ENCODE assay signal across 8 cellular contexts in the genomic region with DNA sequence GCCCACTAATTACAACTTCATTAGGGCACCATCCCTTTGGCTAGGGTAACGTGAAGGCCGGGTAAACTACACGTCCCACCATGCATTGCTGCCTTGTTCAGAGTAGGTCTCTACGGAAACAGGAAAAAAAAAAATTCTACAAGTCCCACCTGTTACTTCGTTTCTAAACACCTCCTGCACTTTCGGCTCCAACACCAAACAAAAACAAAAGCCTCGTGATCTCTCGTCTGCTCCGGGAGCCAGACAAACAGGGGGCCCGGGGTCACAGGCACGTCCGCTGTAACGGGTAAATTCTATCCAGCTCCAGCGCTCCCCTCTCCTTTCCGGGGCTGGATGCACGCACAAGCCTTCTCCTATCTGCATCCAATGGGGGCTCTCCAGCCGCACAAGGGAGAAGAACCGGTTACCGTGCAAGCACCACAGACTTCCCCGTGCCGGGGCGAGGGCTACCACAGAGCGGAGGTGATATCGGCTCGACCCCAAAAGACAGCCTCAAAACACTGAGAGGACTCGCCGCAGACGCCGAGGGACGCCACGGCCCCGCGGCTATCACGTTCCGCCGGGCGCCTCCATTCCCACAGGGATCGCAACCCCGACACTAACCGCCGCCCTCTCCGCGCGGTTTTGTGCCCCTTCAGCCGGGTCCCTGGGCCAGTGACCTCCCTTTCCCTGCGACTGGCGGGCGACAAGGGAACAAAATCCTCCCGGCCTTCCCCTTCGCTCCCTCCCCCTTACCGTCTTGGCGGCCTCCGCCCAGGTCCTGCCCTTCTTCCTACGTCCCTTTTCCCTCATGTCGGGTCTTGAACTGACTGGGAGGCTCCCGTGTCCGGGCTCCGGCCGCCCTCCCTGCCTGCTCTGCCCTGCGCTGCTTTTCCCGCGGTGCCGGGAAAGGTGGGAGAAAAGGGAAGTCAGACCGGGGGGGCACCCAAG. TPM values are rescaled to one million over a fixed set of nuclear protein-coding genes. Genes with fewer than 3 reads are reported as not detected.
A peak's percentile ranks its signal among the peaks of the same experiment; 100 is the strongest.
DNase-seq lines count a peak whose midpoint lies in the region; ATAC-seq and TF ChIP-seq lines count a peak whose summit lies in the region.

No MANE protein-coding gene starts in this region.

- H3K36me3 ChIP-seq in neuronal stem cell (replicated peaks in 1 of 2; ENCODE audit: control insufficient read depth in 2 of 2, insufficient read depth in 2 of 2, low read length in 2 of 2) (peaks cover 0 to 18% of the 10 kb centered on the region in 2 donors), subcutaneous abdominal adipose tissue (ENCODE audit: control insufficient read depth in 5 of 5, insufficient read depth in 5 of 5, low read length in 5 of 5) (peaks cover 0 to 7% (median 0%) of the 10 kb centered on the region in 5 donors)

- peak overlapping the region; percentile 75 for H3K4me2 ChIP-seq in neuronal stem cell (ENCODE audit: insufficient read depth, low read length, poor library complexity, severe bottlenecking)

- H3K14ac ChIP-seq in neuronal stem cell (ENCODE audit: low read length), result peak overlapping the region; percentile 59

- H2BK15ac ChIP-seq in neuronal stem cell (ENCODE audit: low read length), result no peak overlapping the region

- peak overlapping the region; percentile 80 for H2AK5ac ChIP-seq in neuronal stem cell (ENCODE audit: low read depth, low read length)

- peak overlapping the region; percentile 85 for H3K23ac ChIP-seq in neuronal stem cell (ENCODE audit: low read depth, low read length, poor library complexity)

- H3K4me1 ChIP-seq in foreskin keratinocyte (peaks cover 17% of the 10 kb centered on the region), neuronal stem cell (ENCODE audit: control insufficient read depth in 2 of 2, insufficient read depth in 1 of 2, low read depth in 1 of 2, low read length in 2 of 2) (peaks cover 0 to 7% of the 10 kb centered on the region in 2 donors), subcutaneous abdominal adipose tissue (ENCODE audit: control insufficient read depth in 5 of 5, insufficient read depth in 5 of 5, low read length in 5 of 5) (peaks cover 0 to 26% (median 20%) of the 10 kb centered on the region in 5 donors)

- peak overlapping the region; percentile 44 for H2BK5ac ChIP-seq in neuronal stem cell (ENCODE audit: low read length)

- H3K4me3 ChIP-seq in neuronal stem cell (ENCODE audit: low read length in 2 of 2) (peak overlapping the region; percentile 99), subcutaneous abdominal adipose tissue (ENCODE audit: low read depth in 1 of 5, low read length in 5 of 5) (peak overlapping the region; percentile 80 to 96 (median 93))

- POLR2A ChIA-PET in RWPE1 (lab: Yijun Ruan, JAX; ENCODE audit: low non-redundant PET), result interaction anchor here (1.2 kb wide), 1 partner anchor 104 kb away, joined by 3 read pairs; no protein-coding TSS in a partner anchor

- TF ChIP-seq CTCF in RWPE1 (conservative IDR thresholded peaks at IDR 0.05; ENCODE audit: low read depth), result no peak
- TF ChIP-seq CTCF in foreskin keratinocyte (conservative IDR thresholded peaks at IDR 0.05), result no peak

- H4K8ac ChIP-seq in neuronal stem cell (ENCODE audit: low read depth, low read length), result no peak overlapping the region

- H3K18ac ChIP-seq in neuronal stem cell (ENCODE audit: low read length), result peak overlapping the region; percentile 92

- peak overlapping the region; percentile 85 for H2AFZ ChIP-seq in neuronal stem cell (ENCODE audit: low read length)

- H3K79me1 ChIP-seq in neuronal stem cell (ENCODE audit: low read depth, low read length), result peaks cover 1% of the 10 kb centered on the region

- no CpG with 5 or more reads among the region's 64 CpGs for WGBS in neuronal stem cell (ENCODE audit: extremely low coverage in 2 of 2, insufficient read length in 2 of 2, insufficient replicate concordance in 1 of 2), 2 donors

- H3K9ac ChIP-seq in neuronal stem cell (ENCODE audit: low read depth, low read length, poor library complexity), result peak overlapping the region; percentile 96
- H3K9ac ChIP-seq in subcutaneous abdominal adipose tissue (ENCODE audit: low read length in 5 of 5), result peak overlapping the region; percentile 73 to 97 (median 87)

- H3K9me3 ChIP-seq in neuronal stem cell (replicated peaks in 1 of 2; ENCODE audit: control insufficient read depth in 2 of 2, insufficient read depth in 1 of 2, low read depth in 1 of 2, low read length in 2 of 2) (no peaks in the 10 kb centered on the region), subcutaneous abdominal adipose tissue (ENCODE audit: control insufficient read depth in 5 of 5, low read length in 5 of 5) (no peaks in the 10 kb centered on the region)

- H2BK120ac ChIP-seq in neuronal stem cell (ENCODE audit: low read depth, low read length), result no peak overlapping the region

- CTCF ChIA-PET in RWPE1 (lab: Yijun Ruan, JAX), result no interaction called here

- no peak overlapping the region for H2BK12ac ChIP-seq in neuronal stem cell (ENCODE audit: low read length)

- H3K4ac ChIP-seq in neuronal stem cell (ENCODE audit: low read length), result no peak overlapping the region

- DNase-seq in DMS153 (lab: John Stamatoyannopoulos, UW) (peak; percentile 47), KG1 (lab: John Stamatoyannopoulos, UW) (peak; percentile 32), RWPE1 (ENCODE audit: low spot score) (peak; percentile 61), activated gamma-delta T cell (lab: John Stamatoyannopoulos, UW) (peak; percentile 37), foreskin keratinocyte (peak; percentile 47 to 69), neuronal stem cell (ENCODE audit: low spot score) (peak; percentile 45)

- H3K27me3 ChIP-seq in foreskin keratinocyte (no peaks in the 10 kb centered on the region), neuronal stem cell (ENCODE audit: control insufficient read depth in 3 of 3, insufficient read depth in 3 of 3, low read depth in 1 of 3, low read length in 3 of 3) (no peaks in the 10 kb centered on the region), subcutaneous abdominal adipose tissue (ENCODE audit: control insufficient read depth in 5 of 5, insufficient read depth in 4 of 5, low read length in 5 of 5) (peaks cover 0 to 4% (median 0%) of the 10 kb centered on the region in 5 donors)

- ATAC-seq in GM21619 (IDR thresholded peaks at IDR 0.05; ENCODE audit: unreplicated experiment) (peak; percentile 49), foreskin keratinocyte (peak; percentile 34)

- no peak overlapping the region for H4K91ac ChIP-seq in neuronal stem cell (ENCODE audit: low read depth, low read length, poor library complexity)

- H3K27ac ChIP-seq in RWPE1 (peak overlapping the region; percentile 95), foreskin keratinocyte (peak overlapping the region; percentile 65), neuronal stem cell (replicated peaks; ENCODE audit: low read length) (peak overlapping the region; percentile 70), subcutaneous abdominal adipose tissue (ENCODE audit: low read depth, low read length) (peak overlapping the region; percentile 97)

RNA-seq across cellular contexts. Expression of gene ASXL2, which starts 0.6 kb away (rescaled TPM):
- total RNA-seq in foreskin keratinocyte, result 20.5 and 21.1 TPM in 2 replicates
- 1.4 and 1.9 TPM in 2 replicates for polyA plus RNA-seq in foreskin keratinocyte
- 6.0 TPM for polyA plus RNA-seq in neuronal stem cell (2013, experiment 1 of 2)
- 6.6 TPM for polyA plus RNA-seq in neuronal stem cell (2013, experiment 2 of 2)

Comparison
In these comparisons a context has a peak if more than half of its experiments do, and no peak if none do; other contexts are left out.
1. Peak in every context shown above with its lines: DNase-seq, ATAC-seq, H3K4me3 ChIP-seq and H3K27ac ChIP-seq.